16 cellular contexts compared by ENCODE assay signal in genomic region chr22:25023879-25024278, GRCh38.
"Had no signal": no experiment of that assay in that cellular context is flagged by ENCODE, and none has a peak within 500 bp of the region (broad histone marks: within the 10 kb centered on the region; RNA-seq: fewer than 3 reads in every experiment).

No MANE protein-coding gene starts in this region.

- H3K27me3 ChIP-seq: ascending aorta, sigmoid colon, transverse colon had no signal

- ATAC-seq: activated CD8-positive, alpha-beta T cell treated with anti-CD3 and anti-CD28 coated beads for 36 hours; activated T-cell treated with anti-CD3 and anti-CD28 coated beads, Interleukin-2, amount 50 U/mL, for 72 hours; lower lobe of right lung had no signal

- H3K9me3 ChIP-seq: ascending aorta, lower lobe of right lung, sigmoid colon, transverse colon had no signal

- H3K4me3 ChIP-seq: ascending aorta, lower lobe of right lung, sigmoid colon, transverse colon had no signal

- H3K27ac ChIP-seq: ascending aorta, lower lobe of right lung, sigmoid colon, transverse colon, WERI-Rb-1 had no signal

- H3K36me3 ChIP-seq: ascending aorta, lower lobe of right lung, sigmoid colon, transverse colon, WERI-Rb-1 had no signal

- DNase-seq: activated CD4-positive, alpha-beta T cell treated with anti-CD3 and anti-CD28 coated beads for 4 hours; activated CD8-positive, alpha-beta memory T cell treated with anti-CD3 and anti-CD28 coated beads, Interleukin-2, amount 50 U/mL, for 4 hours; activated CD8-positive, alpha-beta T cell treated with anti-CD3 and anti-CD28 coated beads for 36 hours; activated gamma-delta T cell treated with Interleukin-2 at 50 U/mL for 16 hours; activated naive CD8-positive, alpha-beta T cell treated with anti-CD3 and anti-CD28 coated beads for 36 hours; activated T-cell treated with anti-CD3 and anti-CD28 coated beads, Interleukin-2, amount 50 U/mL, for 72 hours; lower lobe of right lung; naive B cell; sigmoid colon; stimulated activated CD4-positive, alpha-beta T cell treated with anti-CD3 and anti-CD28 coated beads, Interleukin-2, amount 100 ng/mL, for 24 hours; stimulated activated naive CD4-positive, alpha-beta T cell; substantia nigra; T-helper 1 cell; transverse colon; WERI-Rb-1 had no signal

- H3K4me1 ChIP-seq: ascending aorta, sigmoid colon had no signal
